In the genomic region with DNA sequence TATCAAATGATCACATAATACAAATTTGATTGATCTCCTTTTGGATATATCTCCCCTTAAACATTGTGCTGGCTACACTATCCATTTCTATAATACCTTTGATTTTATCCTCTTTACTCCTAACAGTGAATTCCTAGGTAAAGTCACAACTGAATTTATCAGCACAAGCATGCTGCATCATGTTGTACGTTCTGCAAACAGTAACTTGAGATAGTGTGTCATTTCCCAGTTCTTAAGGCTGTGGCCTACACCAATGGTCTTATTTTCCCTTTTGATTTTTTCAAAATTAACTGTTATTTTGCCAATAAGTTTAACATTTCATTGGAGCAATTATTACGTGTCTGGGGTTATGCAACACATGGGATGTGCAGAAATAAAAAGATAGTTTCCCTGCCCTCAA, we compare ENCODE assay signal across 21 cellular contexts. TPM values are rescaled to one million over a fixed set of nuclear protein-coding genes. Genes with fewer than 3 reads are reported as not detected.
DNase-seq lines count a peak whose midpoint lies in the region; ATAC-seq and TF ChIP-seq lines count a peak whose summit lies in the region.
"Had no signal": no experiment of that assay in that cellular context is flagged by ENCODE, and none has a peak within 500 bp of the region (broad histone marks: within the 10 kb centered on the region; RNA-seq: fewer than 3 reads in every experiment).

No MANE protein-coding gene starts in this region.

- no peaks in the 10 kb centered on the region for H3K36me3 ChIP-seq in BLaER1
- H3K36me3 ChIP-seq in CD4-positive, CD25-positive, alpha-beta regulatory T cell (ENCODE audit: control insufficient read depth, insufficient read depth, low read length), result no peaks in the 10 kb centered on the region

- no peaks in the 10 kb centered on the region for H3K79me1 ChIP-seq in H9 (ENCODE audit: insufficient read depth, low read depth, low read length, poor library complexity, severe bottlenecking)

- no peak overlapping the region for H4K8ac ChIP-seq in H9 (replicated peaks; ENCODE audit: insufficient read length, low read depth, low read length)

- H2BK15ac ChIP-seq in H9 (ENCODE audit: low read depth, low read length), result no peak overlapping the region

- intact Hi-C loops in activated CD8-positive, alpha-beta T cell treated with anti-CD3 and anti-CD28 coated beads for 36 hours (cut with micrococcal nuclease), result loop anchor here (10.0 kb wide), 1 partner anchor 319 kb away; no protein-coding TSS in a partner anchor

- H4K91ac ChIP-seq in H9 (ENCODE audit: insufficient read length, low read depth, low read length), result no peak overlapping the region

- peak overlapping the region; percentile 84 to 96 (median 86) for H3K4me3 Mint-ChIP-seq in CD4-positive, CD25-positive, alpha-beta regulatory T cell
- H3K4me3 Mint-ChIP-seq in activated CD8-positive, alpha-beta T cell treated with anti-CD3 and anti-CD28 coated beads for 36 hours, result peak overlapping the region; percentile 80
- H3K4me3 Mint-ChIP-seq in H9, result no peak overlapping the region
- no peak overlapping the region for H3K4me3 Mint-ChIP-seq in endothelial cell (ENCODE audit: unreplicated experiment)
- H3K4me3 Mint-ChIP-seq: GM23338, mesothelial cell of epicardium, type B pancreatic cell had no signal

- H2AFZ ChIP-seq in H9 (ENCODE audit: low read length), result no peak overlapping the region
- H2AFZ ChIP-seq: GM23338, PC-9 had no signal

- H3K9ac ChIP-seq in BLaER1, result no peak overlapping the region
- no peak overlapping the region for H3K9ac ChIP-seq in H9 (ENCODE audit: extremely low read depth, insufficient read length, low read length)
- H3K9ac ChIP-seq: SK-N-SH had no signal

- H4K5ac ChIP-seq in H9 (ENCODE audit: insufficient read length, low read depth, low read length), result no peak overlapping the region

- H3K27ac Mint-ChIP-seq in CD4-positive, CD25-positive, alpha-beta regulatory T cell, result peak overlapping the region; percentile 89 to 100 (median 98)
- H3K27ac Mint-ChIP-seq in activated CD8-positive, alpha-beta T cell treated with anti-CD3 and anti-CD28 coated beads for 36 hours, result peak overlapping the region; percentile 98
- H3K27ac Mint-ChIP-seq in H9, result peak overlapping the region in 1 of 3 experiments; percentile 11; a peak in 1 of 7 replicates
- no peak overlapping the region for H3K27ac Mint-ChIP-seq in endothelial cell (ENCODE audit: unreplicated experiment)
- H3K27ac Mint-ChIP-seq: GM23338, type B pancreatic cell had no signal

- H3K36me3 Mint-ChIP-seq in CD4-positive, CD25-positive, alpha-beta regulatory T cell, result peaks cover 9% of the 10 kb centered on the region
- peaks cover 78% of the 10 kb centered on the region for H3K36me3 Mint-ChIP-seq in activated CD8-positive, alpha-beta T cell treated with anti-CD3 and anti-CD28 coated beads for 36 hours (ENCODE audit: low read depth)
- H3K36me3 Mint-ChIP-seq in H9 (ENCODE audit: insufficient read depth in 1 of 3, low read depth in 3 of 3), result no peaks in the 10 kb centered on the region
- no peaks in the 10 kb centered on the region for H3K36me3 Mint-ChIP-seq in endothelial cell (ENCODE audit: low read depth, unreplicated experiment)
- H3K36me3 Mint-ChIP-seq: mesothelial cell of epicardium, type B pancreatic cell had no signal

- no CpG with 5 or more reads among the region's 2 CpGs for WGBS in H9 (ENCODE audit: extremely low coverage, insufficient read length, low lambda C conversion rate)

- H3K4me1 ChIP-seq in BLaER1, result peaks cover 95% of the 10 kb centered on the region
- peaks cover 100% of the 10 kb centered on the region for H3K4me1 ChIP-seq in CD4-positive, CD25-positive, alpha-beta regulatory T cell (ENCODE audit: control insufficient read depth, insufficient read depth, low read length, poor library complexity, severe bottlenecking)
- H3K4me1 ChIP-seq in H9 (ENCODE audit: insufficient read depth, low read length), result no peaks in the 10 kb centered on the region

- H3K9me3 Mint-ChIP-seq in CD4-positive, CD25-positive, alpha-beta regulatory T cell, result no peaks in the 10 kb centered on the region
- peaks cover 8% of the 10 kb centered on the region for H3K9me3 Mint-ChIP-seq in activated CD8-positive, alpha-beta T cell treated with anti-CD3 and anti-CD28 coated beads for 36 hours
- H3K9me3 Mint-ChIP-seq in H9, result no peaks in the 10 kb centered on the region
- no peaks in the 10 kb centered on the region for H3K9me3 Mint-ChIP-seq in endothelial cell (ENCODE audit: unreplicated experiment)
- H3K9me3 Mint-ChIP-seq: GM23338, mesothelial cell of epicardium, type B pancreatic cell had no signal

- peaks cover 70 to 100% (median 89%) of the 10 kb centered on the region in 4 donors for H3K4me1 Mint-ChIP-seq in CD4-positive, CD25-positive, alpha-beta regulatory T cell
- H3K4me1 Mint-ChIP-seq in activated CD8-positive, alpha-beta T cell treated with anti-CD3 and anti-CD28 coated beads for 36 hours (ENCODE audit: low read depth), result peaks cover 96% of the 10 kb centered on the region
- peaks cover 4 to 6% of the 10 kb centered on the region in 2 experiments for H3K4me1 Mint-ChIP-seq in H9
- H3K4me1 Mint-ChIP-seq in endothelial cell (ENCODE audit: unreplicated experiment), result peaks cover 41% of the 10 kb centered on the region

- CTCF ChIA-PET in activated CD8-positive, alpha-beta T cell treated with anti-CD3 and anti-CD28 coated beads for 36 hours (lab: Charles Lee), result interaction anchor here (0.7 to 4.2 kb wide), 8 partner anchors 12 to 115 kb away, joined by 3 to 20 read pairs (median 3); no protein-coding TSS in a partner anchor

- H3K4ac ChIP-seq in H9 (ENCODE audit: low read depth, low read length), result no peak overlapping the region

- H3K27me3 Mint-ChIP-seq in CD4-positive, CD25-positive, alpha-beta regulatory T cell, result no peaks in the 10 kb centered on the region
- H3K27me3 Mint-ChIP-seq in activated CD8-positive, alpha-beta T cell treated with anti-CD3 and anti-CD28 coated beads for 36 hours, result no peaks in the 10 kb centered on the region
- H3K27me3 Mint-ChIP-seq in H9 (ENCODE audit: low read depth) (no peaks in the 10 kb centered on the region), endothelial cell (ENCODE audit: unreplicated experiment) (no peaks in the 10 kb centered on the region)
- H3K27me3 Mint-ChIP-seq: type B pancreatic cell had no signal

- H3K9me3 ChIP-seq in BLaER1 (no peaks in the 10 kb centered on the region), H9 (ENCODE audit: control insufficient read depth, low read depth, low read length) (no peaks in the 10 kb centered on the region)
- H3K9me3 ChIP-seq in CD4-positive, CD25-positive, alpha-beta regulatory T cell (ENCODE audit: control insufficient read depth in 2 of 2, low read length in 2 of 2), result no peaks in the 10 kb centered on the region
- H3K9me3 ChIP-seq: SK-N-SH had no signal

- no peak overlapping the region for H3K56ac ChIP-seq in H9 (ENCODE audit: insufficient read length, low read depth, low read length)

- H2BK5ac ChIP-seq in H9 (ENCODE audit: insufficient read length, low read length), result no peak overlapping the region

- no peak overlapping the region for H3K23ac ChIP-seq in H9 (ENCODE audit: insufficient read length, low read depth, low read length)

- no peak overlapping the region for H3T11ph ChIP-seq in H9 (ENCODE audit: low read length)

- DNase-seq in CD4-positive, CD25-positive, alpha-beta regulatory T cell, result no peak
- no peak for DNase-seq in activated CD8-positive, alpha-beta T cell treated with anti-CD3 and anti-CD28 coated beads for 36 hours
- DNase-seq in H9 (no peak), endothelial cell (ENCODE audit: low spot score) (no peak), dedifferentiated amniotic fluid mesenchymal stem cell (ENCODE audit: extremely low spot score) (no peak)
- no peak for DNase-seq in effector CD4-positive, alpha-beta T cell
- DNase-seq: activated CD8-positive, alpha-beta memory T cell treated with anti-CD3 and anti-CD28 coated beads for 24 hours; activated naive CD4-positive, alpha-beta T cell treated with anti-CD3 and anti-CD28 coated beads, Interleukin-2, amount 50 U/mL, for 16 hours; DMS 273 treated with DMSO at 0.1 percent for 48 hours; hippocampal formation; IMR-90; NCI-H2029 treated with DMSO at 0.1 percent for 48 hours; NCI-H748 treated with DMSO at 0.1 percent for 48 hours; PC-9; SK-N-SH; stimulated activated naive CD4-positive, alpha-beta T cell had no signal

- 0 out of 2 replicates have a peak overlapping the region, but pooled peaks have one; percentile 82 for H3K4me2 ChIP-seq in BLaER1
- no peak overlapping the region for H3K4me2 ChIP-seq in H9 (ENCODE audit: insufficient read depth, insufficient read length, low read length)
- H3K4me2 ChIP-seq: GM23338, PC-9, SK-N-SH had no signal

- H3K79me2 ChIP-seq in H9 (ENCODE audit: insufficient read depth, low read length), result no peaks in the 10 kb centered on the region

- no peak overlapping the region for H2AK5ac ChIP-seq in H9 (ENCODE audit: insufficient read length, low read length)

- H3K4me3 ChIP-seq in BLaER1, result no peak overlapping the region
- H3K4me3 ChIP-seq in CD4-positive, CD25-positive, alpha-beta regulatory T cell (ENCODE audit: low read depth, low read length), result peak overlapping the region; percentile 84
- H3K4me3 ChIP-seq: GM23338, PC-9 had no signal

- H2BK20ac ChIP-seq in H9 (ENCODE audit: low read depth, low read length, poor library complexity, severe bottlenecking), result no peak overlapping the region

- ATAC-seq in CD4-positive, CD25-positive, alpha-beta regulatory T cell (ENCODE audit: low read depth in 2 of 2), result no peak
- no peak for ATAC-seq in activated CD8-positive, alpha-beta T cell treated with anti-CD3 and anti-CD28 coated beads for 36 hours
- ATAC-seq in esophagus mucosa, result peak; percentile 56
- ATAC-seq: GM23338 had no signal

- H3K23me2 ChIP-seq in H9 (ENCODE audit: insufficient read length, low read depth, low read length, poor library complexity, severe bottlenecking), result no peaks in the 10 kb centered on the region

- POLR2A ChIA-PET in activated CD8-positive, alpha-beta T cell treated with anti-CD3 and anti-CD28 coated beads for 36 hours (lab: Charles Lee), result interaction anchor here (0.5 to 7.3 kb wide), 11 partner anchors 8 to 66 kb away, joined by 3 to 116 read pairs (median 4); a partner anchor contains a TSS

- H3K27me3 ChIP-seq in BLaER1, result 0 out of 2 replicates have a peak, but pooled peaks cover 3% of the 10 kb centered on the region
- no peaks in the 10 kb centered on the region for H3K27me3 ChIP-seq in CD4-positive, CD25-positive, alpha-beta regulatory T cell (ENCODE audit: control insufficient read depth, insufficient read depth, low read length)
- no peaks in the 10 kb centered on the region for H3K27me3 ChIP-seq in H9 (ENCODE audit: insufficient read depth, low read length)

- H4K20me1 ChIP-seq in BLaER1, result peaks cover 71% of the 10 kb centered on the region
- H4K20me1 ChIP-seq in H9 (ENCODE audit: control insufficient read depth, insufficient read depth, insufficient read length), result no peaks in the 10 kb centered on the region

- H2BK120ac ChIP-seq in H9 (ENCODE audit: low read depth, low read length, poor library complexity, severe bottlenecking), result no peak overlapping the region

- TF ChIP-seq CTCF in activated CD8-positive, alpha-beta T cell treated with anti-CD3 and anti-CD28 coated beads for 36 hours (IDR thresholded peaks at IDR 0.05), result no peak
- TF ChIP-seq CTCF in H9 (conservative IDR thresholded peaks at IDR 0.05), result no peak
- no peak for TF ChIP-seq CTCF in endothelial cell (IDR thresholded peaks at IDR 0.05; ENCODE audit: unreplicated experiment)

- no peak overlapping the region for H3K27ac ChIP-seq in BLaER1
- peak overlapping the region; percentile 87 for H3K27ac ChIP-seq in CD4-positive, CD25-positive, alpha-beta regulatory T cell (ENCODE audit: insufficient read depth, low read length, poor library complexity, severe bottlenecking)
- no peak overlapping the region for H3K27ac ChIP-seq in H9 (ENCODE audit: insufficient read length, low read depth, low read length)
- H3K27ac ChIP-seq: PC-9 had no signal

- no peak overlapping the region for H2BK12ac ChIP-seq in H9 (ENCODE audit: insufficient read length, low read depth, low read length)

- H3K18ac ChIP-seq in H9 (ENCODE audit: insufficient read length, low read depth, low read length), result no peak overlapping the region

- H3K14ac ChIP-seq in H9 (ENCODE audit: insufficient read depth, low read length), result no peak overlapping the region

RNA-seq across cellular contexts. Expression of a gene that starts 24.8 kb away (rescaled TPM):
- 457 TPM for total RNA-seq in CD4-positive, CD25-positive, alpha-beta regulatory T cell
- polyA plus RNA-seq in CD4-positive, CD25-positive, alpha-beta regulatory T cell, result 100 to 1,000 TPM; 194 to 221 (median 199) TPM
- total RNA-seq in activated CD8-positive, alpha-beta T cell treated with anti-CD3 and anti-CD28 coated beads for 36 hours, result 100 to 1,000 TPM; 193 to 194 TPM
- total RNA-seq in esophagus mucosa (48.2 TPM), H9 (2021) (5.2 and 6.0 TPM in 2 replicates), endothelial cell (ENCODE audit: unreplicated experiment) (42.5 TPM)

Comparison
In these comparisons a context has a peak if more than half of its experiments do, and no peak if none do; other contexts are left out.
1. H3K4me3 Mint-ChIP-seq: peak in CD4-positive, CD25-positive, alpha-beta regulatory T cell (4 of 4) and activated CD8-positive, alpha-beta T cell treated with anti-CD3 and anti-CD28 coated beads for 36 hours (single experiment); none in H9 (0 of 2) and endothelial cell (single experiment).